ENCODE assay signal across 14 cellular contexts in the genomic region with DNA sequence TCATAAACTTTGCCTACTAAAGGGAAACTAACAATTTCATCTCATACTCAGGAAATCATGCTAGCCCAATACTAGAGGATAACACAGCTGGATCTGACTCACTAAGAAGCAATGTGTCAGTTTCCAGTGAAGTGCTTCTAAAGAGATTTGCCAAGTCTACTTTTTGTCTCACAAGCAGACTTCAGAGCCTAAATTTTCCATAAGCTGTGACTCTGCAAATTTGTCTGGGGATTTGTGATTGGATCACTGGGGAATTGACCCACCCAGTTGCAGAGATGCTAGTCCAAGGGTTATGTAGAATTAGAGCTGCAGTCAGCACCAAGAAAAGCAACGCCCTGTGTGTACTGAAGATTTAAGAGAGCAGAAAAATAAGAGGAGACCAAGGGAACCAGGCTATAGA.
A peak's percentile ranks its signal among the peaks of the same experiment; 100 is the strongest.
DNase-seq lines count a peak whose midpoint lies in the region; ATAC-seq and TF ChIP-seq lines count a peak whose summit lies in the region.
"Had no signal": no experiment of that assay in that cellular context is flagged by ENCODE, and none has a peak within 500 bp of the region (broad histone marks: within the 10 kb centered on the region; RNA-seq: fewer than 3 reads in every experiment).

No MANE protein-coding gene starts in this region.

- no peak overlapping the region for H3K4me3 ChIP-seq in RWPE2 (ENCODE audit: severe bottlenecking)
- H3K4me3 ChIP-seq in HAP-1 = no peak overlapping the region
- H3K4me3 ChIP-seq in WERI-Rb-1 (ENCODE audit: low read depth, low read length) = no peak overlapping the region
- H3K4me3 ChIP-seq: body of pancreas had no signal

- no peak for TF ChIP-seq CTCF in RWPE2 (IDR thresholded peaks at IDR 0.05; ENCODE audit: poor library complexity, severe bottlenecking)
- TF ChIP-seq CTCF in WERI-Rb-1 (IDR thresholded peaks at IDR 0.05; ENCODE audit: low read depth, low read length) = no peak
- TF ChIP-seq CTCF in progenitor cell of endocrine pancreas (IDR thresholded peaks at IDR 0.05; ENCODE audit: unreplicated experiment) = no peak

- H3K9me3 Mint-ChIP-seq in progenitor cell of endocrine pancreas (ENCODE audit: low read depth) = no peaks in the 10 kb centered on the region
- H3K9me3 Mint-ChIP-seq: neural crest cell had no signal

- no peak overlapping the region for H3K4me3 Mint-ChIP-seq in progenitor cell of endocrine pancreas (ENCODE audit: low read depth)
- H3K4me3 Mint-ChIP-seq: neural crest cell had no signal

- H3K27ac ChIP-seq in RWPE2 (ENCODE audit: poor library complexity, severe bottlenecking) (peak overlapping the region; percentile 68), WERI-Rb-1 (no peak overlapping the region)
- H3K27ac ChIP-seq: body of pancreas had no signal

- H3K9me3 ChIP-seq in RWPE2 (ENCODE audit: severe bottlenecking) = no peaks in the 10 kb centered on the region
- peaks cover 3% of the 10 kb centered on the region; the same call in 1 of the 2 replicates for H3K9me3 ChIP-seq in HAP-1
- no peaks in the 10 kb centered on the region for H3K9me3 ChIP-seq in WERI-Rb-1 (ENCODE audit: severe bottlenecking)
- H3K9me3 ChIP-seq: body of pancreas had no signal

- H3K27me3 ChIP-seq in RWPE2 (ENCODE audit: insufficient read depth, poor library complexity, severe bottlenecking) = no peaks in the 10 kb centered on the region
- no peaks in the 10 kb centered on the region for H3K27me3 ChIP-seq in HAP-1 (ENCODE audit: low read depth)
- no peaks in the 10 kb centered on the region for H3K27me3 ChIP-seq in WERI-Rb-1 (ENCODE audit: insufficient read depth, low read depth, severe bottlenecking)
- H3K27me3 ChIP-seq: body of pancreas had no signal

- peak; percentile 85 for DNase-seq in EL
- no peak for DNase-seq in RWPE2 (ENCODE audit: low spot score)
- peak; percentile 73 for DNase-seq in fibroblast of the conjunctiva (ENCODE audit: low read depth)
- peak; percentile 94 for DNase-seq in pulmonary artery endothelial cell (ENCODE audit: low read depth, low spot score)
- DNase-seq in activated T-cell treated with anti-CD3 and anti-CD28 coated beads, Interleukin-2, amount 50 U/mL, for 1 hour = no peak
- no peak for DNase-seq in HAP-1 (ENCODE audit: low spot score in 2 of 2)
- DNase-seq in WERI-Rb-1 = no peak
- DNase-seq in progenitor cell of endocrine pancreas (ENCODE audit: low spot score, unreplicated experiment) = no peak
- DNase-seq: DMS153, GOT3, hippocampal formation, NCI-H2107 had no signal

- in situ Hi-C loops in HAP-1 (cut with MboI; ENCODE audit: low sequenced_read_pairs) = no loop called here

- H3K27me3 Mint-ChIP-seq in progenitor cell of endocrine pancreas = peaks cover 6% of the 10 kb centered on the region

- peaks cover 13% of the 10 kb centered on the region for H3K4me1 ChIP-seq in RWPE2 (ENCODE audit: insufficient read depth, poor library complexity, severe bottlenecking)
- H3K4me1 ChIP-seq in HAP-1 = no peaks in the 10 kb centered on the region
- H3K4me1 ChIP-seq: body of pancreas had no signal

- H3K36me3 ChIP-seq in RWPE2 (ENCODE audit: low read depth) (no peaks in the 10 kb centered on the region), HAP-1 (replicated peaks) (no peaks in the 10 kb centered on the region), WERI-Rb-1 (no peaks in the 10 kb centered on the region)

- H3K4me1 Mint-ChIP-seq in progenitor cell of endocrine pancreas (ENCODE audit: low read depth) = no peaks in the 10 kb centered on the region

- no peaks in the 10 kb centered on the region for H3K36me3 Mint-ChIP-seq in progenitor cell of endocrine pancreas (ENCODE audit: insufficient read depth)

- no peak overlapping the region for H3K27ac Mint-ChIP-seq in progenitor cell of endocrine pancreas

- ATAC-seq in RWPE2 (ENCODE audit: low read depth) = peak; percentile 94
- ATAC-seq: body of pancreas had no signal

Comparison
In these comparisons a context has a peak if more than half of its experiments do, and no peak if none do; other contexts are left out.
1. DNase-seq: peak in EL (single experiment), fibroblast of the conjunctiva (single experiment) and pulmonary artery endothelial cell (single experiment); none in RWPE2 (single experiment), activated T-cell treated with anti-CD3 and anti-CD28 coated beads, Interleukin-2, amount 50 U/mL, for 1 hour (single experiment), HAP-1 (0 of 2), WERI-Rb-1 (single experiment) and progenitor cell of endocrine pancreas (single experiment).